Comparison of ENCODE assay signal across 8 cellular contexts in genomic region chr3:122974764-122975162, GRCh38. TPM values are rescaled to one million over a fixed set of nuclear protein-coding genes. Genes with fewer than 3 reads are reported as not detected.
DNase-seq lines count a peak whose midpoint lies in the region; ATAC-seq and TF ChIP-seq lines count a peak whose summit lies in the region.

No MANE protein-coding gene starts in this region.

- H3K4me3 ChIP-seq in PC-3 (ENCODE audit: low read length) (peak overlapping the region; percentile 23; the same call in 1 of the 2 replicates), esophagus muscularis mucosa (no peak overlapping the region)

- H3F3A ChIP-seq in PC-3 (ENCODE audit: low read length, unreplicated experiment): no peaks in the 10 kb centered on the region

- CTCF ChIA-PET in PC-3 (lab: Charles Lee): no interaction called here

- DNase-seq in PC-3: peak; percentile 59
- DNase-seq in esophagus muscularis mucosa (ENCODE audit: extremely low spot score): no peak
- DNase-seq in occipital lobe (lab: John Stamatoyannopoulos, UW): peak; percentile 27
- DNase-seq in stimulated activated CD4-positive, alpha-beta T cell treated with anti-CD3 and anti-CD28 coated beads, Interleukin-15, amount 100 ng/mL, for 24 hours: no peak
- no peak for DNase-seq in NCI-H1417 treated with DMSO at 0.1 percent for 48 hours (lab: John Stamatoyannopoulos, UW)
- DNase-seq in HuH-7.5 (ENCODE audit: low spot score): no peak
- DNase-seq in NCI-H146 (lab: John Stamatoyannopoulos, UW): no peak

- H3K9me3 ChIP-seq in PC-3 (ENCODE audit: low read length) (no peaks in the 10 kb centered on the region), esophagus muscularis mucosa (no peaks in the 10 kb centered on the region)

- H4K20me1 ChIP-seq in PC-3 (ENCODE audit: low read length): no peaks in the 10 kb centered on the region

- H3K27ac ChIP-seq in PC-3 (ENCODE audit: low read length) (no peak overlapping the region), esophagus muscularis mucosa (replicated peaks in 1 of 4) (peak overlapping the region; percentile 10 to 65 (median 34))

- TF ChIP-seq POLR2A in esophagus muscularis mucosa (IDR thresholded peaks at IDR 0.05; ENCODE audit: low read depth): no peak

- no peak overlapping the region for H2AFZ ChIP-seq in PC-3 (ENCODE audit: low read length)

- no peak overlapping the region for H3K9ac ChIP-seq in PC-3 (ENCODE audit: low read length)

- H3K36me3 ChIP-seq in PC-3 (ENCODE audit: low read depth, low read length) (no peaks in the 10 kb centered on the region), esophagus muscularis mucosa (no peaks in the 10 kb centered on the region)

- H3K4me2 ChIP-seq in PC-3 (ENCODE audit: low read length): peak overlapping the region; percentile 67

- H3K27me3 ChIP-seq in PC-3 (ENCODE audit: low read length) (peaks cover 49% of the 10 kb centered on the region), esophagus muscularis mucosa (no peaks in the 10 kb centered on the region)

- no TSS peak for BruUV-seq in PC-3 (replicated peaks; lab: Mats Ljungman, UMichigan)

- ATAC-seq in GM18909 (IDR thresholded peaks at IDR 0.05; ENCODE audit: poor library complexity, unreplicated experiment) (peak; percentile 19), PC-3 (peak; percentile 57)

- intact Hi-C loops in PC-3 (cut with micrococcal nuclease) (no loop called here), esophagus muscularis mucosa (cut with DNase I) (no loop called here)

- H3K4me1 ChIP-seq in PC-3 (ENCODE audit: insufficient read depth, low read length) (peaks cover 29% of the 10 kb centered on the region), esophagus muscularis mucosa (peaks cover 30 to 43% (median 42%) of the 10 kb centered on the region in 4 donors)

- no peaks in the 10 kb centered on the region for H3K79me2 ChIP-seq in PC-3 (ENCODE audit: low read length)

- no peak for TF ChIP-seq CTCF in PC-3 (conservative IDR thresholded peaks at IDR 0.05; ENCODE audit: low read depth, low read length)
- no peak for TF ChIP-seq CTCF in esophagus muscularis mucosa (IDR thresholded peaks at IDR 0.05)

- no peak for TF ChIP-seq EP300 in esophagus muscularis mucosa (IDR thresholded peaks at IDR 0.05)

- no peaks in the 10 kb centered on the region for H3K9me2 ChIP-seq in PC-3 (replicated peaks; ENCODE audit: low read length)

- POLR2A ChIA-PET in PC-3 (lab: Charles Lee; ENCODE audit: unreplicated experiment): no interaction called here

- WGBS in esophagus muscularis mucosa: 17% methylated on average over 2 of the region's 2 CpGs

RNA-seq across cellular contexts. Expression of gene SEMA5B, which starts 52.8 kb away (rescaled TPM):
- total RNA-seq in PC-3 (2014; rRNA removed) (0.04 TPM in 1 of 2 replicates, not detected in the other), esophagus muscularis mucosa (1 to 10 TPM in 1 of 4 donors, under 1 TPM in 3; under 0.01 to 1.6 (median 0.34) TPM), occipital lobe (9.8 TPM)

Comparison
In these comparisons a context has a peak if more than half of its experiments do, and no peak if none do; other contexts are left out.
1. DNase-seq: peak in PC-3 (single experiment) and occipital lobe (single experiment); none in esophagus muscularis mucosa (single experiment), stimulated activated CD4-positive, alpha-beta T cell treated with anti-CD3 and anti-CD28 coated beads, Interleukin-15, amount 100 ng/mL, for 24 hours (single experiment), NCI-H1417 treated with DMSO at 0.1 percent for 48 hours (single experiment), HuH-7.5 (single experiment) and NCI-H146 (single experiment).